In the genomic region with DNA sequence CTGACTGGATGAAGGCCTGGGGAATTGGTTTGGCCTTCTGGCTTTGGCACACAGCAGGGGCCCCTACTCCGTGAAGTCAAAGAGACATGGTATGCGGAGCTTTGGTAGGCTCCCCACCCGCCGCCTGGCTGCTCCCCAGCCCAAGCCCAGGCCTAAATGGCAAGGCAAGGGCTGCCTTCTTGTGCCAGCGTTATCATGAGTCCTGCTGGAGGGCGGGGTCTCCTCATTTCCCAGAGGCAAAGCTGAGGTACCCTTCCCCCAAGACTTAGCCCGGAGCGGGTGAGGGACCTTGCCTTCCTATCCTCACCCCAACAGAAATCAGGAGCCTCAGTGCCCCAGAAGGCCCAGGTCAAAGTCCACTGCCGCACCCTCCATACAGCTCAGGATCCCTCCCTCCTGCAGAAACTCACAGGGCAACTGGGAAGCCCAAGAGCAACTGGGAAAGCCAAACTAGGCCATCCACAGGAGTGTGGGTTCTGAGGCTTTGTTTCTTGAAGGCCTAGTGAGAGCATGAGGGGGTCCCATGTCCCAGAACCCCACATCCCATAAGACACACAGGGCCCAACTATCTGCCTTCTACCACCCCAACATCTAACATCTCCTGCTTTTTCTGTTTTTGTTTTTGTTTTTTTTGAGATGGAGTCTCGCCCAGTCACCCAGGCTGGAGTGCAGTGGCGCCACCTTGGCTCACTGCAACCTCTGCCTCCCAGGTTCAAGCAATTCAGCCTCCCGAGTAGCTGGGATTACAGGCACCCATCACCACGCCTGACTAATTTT, we compare ENCODE assay signal across 12 cellular contexts. TPM values are rescaled to one million over a fixed set of nuclear protein-coding genes. Genes with fewer than 3 reads are reported as not detected.
A peak's percentile ranks its signal among the peaks of the same experiment; 100 is the strongest.
DNase-seq lines count a peak whose midpoint lies in the region; ATAC-seq and TF ChIP-seq lines count a peak whose summit lies in the region.
"Had no signal": no experiment of that assay in that cellular context is flagged by ENCODE, and none has a peak within 500 bp of the region (broad histone marks: within the 10 kb centered on the region; RNA-seq: fewer than 3 reads in every experiment).

No MANE protein-coding gene starts in this region.

- H3K9me3 Mint-ChIP-seq in T-cell: no peaks in the 10 kb centered on the region

- 0 out of 2 replicates have a peak overlapping the region, but pooled peaks have one; percentile 54 for H3K4me2 ChIP-seq in DOHH2 (ENCODE audit: low read length)

- H4K20me1 ChIP-seq in DOHH2 (ENCODE audit: control insufficient read depth, insufficient read depth, low read depth, low read length): no peaks in the 10 kb centered on the region

- TF ChIP-seq EP300 in esophagus muscularis mucosa (IDR thresholded peaks at IDR 0.05): no peak

- no peaks in the 10 kb centered on the region for H3K9me2 ChIP-seq in DOHH2 (replicated peaks; ENCODE audit: control insufficient read depth, low read length)

- no peaks in the 10 kb centered on the region for H3K79me2 ChIP-seq in DOHH2 (ENCODE audit: control insufficient read depth, low read length)

- WGBS in esophagus muscularis mucosa: 85% methylated on average over 11 of the region's 13 CpGs

- H3F3A ChIP-seq in DOHH2 (ENCODE audit: control insufficient read depth, insufficient read depth): peaks cover 2% of the 10 kb centered on the region; the same call in 1 of the 2 replicates

- POLR2A ChIA-PET in T-cell (lab: Charles Lee): interaction anchor here in 1 of 2 donors (0.5 kb wide), 1 partner anchor 891 kb away, joined by 3 read pairs; no protein-coding TSS in a partner anchor

- H3K9ac ChIP-seq in skeletal muscle tissue (ENCODE audit: low read depth in 1 of 3, low read length in 3 of 3): peak overlapping the region; percentile 63 to 69 (median 66)

- H3K4me3 ChIP-seq in DOHH2 (ENCODE audit: low read length): no peak overlapping the region
- H3K4me3 ChIP-seq in esophagus muscularis mucosa: no peak overlapping the region
- H3K4me3 ChIP-seq in skeletal muscle tissue (ENCODE audit: low read length in 3 of 3): peak overlapping the region in 2 of 3 donors; percentile 46 to 60

- peaks cover 76% of the 10 kb centered on the region for H3K4me1 ChIP-seq in DOHH2 (ENCODE audit: control insufficient read depth, low read length)
- peaks cover 32 to 50% (median 38%) of the 10 kb centered on the region in 4 donors for H3K4me1 ChIP-seq in esophagus muscularis mucosa
- H3K4me1 ChIP-seq in skeletal muscle tissue (ENCODE audit: control insufficient read depth in 3 of 3, insufficient read depth in 3 of 3, low read length in 3 of 3): peaks cover 57 to 71% (median 59%) of the 10 kb centered on the region in 3 donors

- no peak for TF ChIP-seq POLR2A in esophagus muscularis mucosa (IDR thresholded peaks at IDR 0.05; ENCODE audit: low read depth)

- peak overlapping the region; percentile 97 to 98 for H3K27ac Mint-ChIP-seq in T-cell

- CTCF ChIA-PET in T-cell (lab: Charles Lee): interaction anchor here in 1 of 2 donors (1.0 to 1.3 kb wide), 2 partner anchors 10 to 24 kb away, joined by 3 read pairs; partner anchors contain the start of gene PGAP3

- TF ChIP-seq CTCF in DOHH2 (IDR thresholded peaks at IDR 0.05; ENCODE audit: low read depth, low read length, poor library complexity, severe bottlenecking) (no peak), esophagus muscularis mucosa (IDR thresholded peaks at IDR 0.05) (no peak)

- no peaks in the 10 kb centered on the region for H3K27me3 Mint-ChIP-seq in T-cell

- DNase-seq in T-cell (no peak), esophagus muscularis mucosa (ENCODE audit: extremely low spot score) (no peak), ureter (ENCODE audit: low spot score) (no peak), NCI-H1694 (lab: John Stamatoyannopoulos, UW) (no peak)
- DNase-seq: cerebellar nuclear complex, NCI-H146 had no signal

- peaks cover 10% of the 10 kb centered on the region for H3K36me3 Mint-ChIP-seq in T-cell

- peak overlapping the region in 1 of 3 donors; percentile 60 for H3K4me3 Mint-ChIP-seq in T-cell

- H3K36me3 ChIP-seq in DOHH2 (ENCODE audit: control insufficient read depth, low read length) (no peaks in the 10 kb centered on the region), esophagus muscularis mucosa (peaks cover 0 to 46% (median 17%) of the 10 kb centered on the region in 4 donors), skeletal muscle tissue (ENCODE audit: control insufficient read depth in 3 of 3, insufficient read depth in 3 of 3, low read length in 3 of 3) (peaks cover 0 to 10% (median 6%) of the 10 kb centered on the region in 3 donors)

- H3K4me1 Mint-ChIP-seq in T-cell: peaks cover 53 to 66% (median 59%) of the 10 kb centered on the region in 3 donors

- H3K9me3 ChIP-seq in DOHH2 (ENCODE audit: control insufficient read depth, insufficient read depth, low read length) (no peaks in the 10 kb centered on the region), esophagus muscularis mucosa (no peaks in the 10 kb centered on the region), skeletal muscle tissue (ENCODE audit: control insufficient read depth in 3 of 3, low read length in 3 of 3) (no peaks in the 10 kb centered on the region)

- H3K27me3 ChIP-seq in DOHH2 (ENCODE audit: control insufficient read depth, low read length): no peaks in the 10 kb centered on the region
- no peaks in the 10 kb centered on the region for H3K27me3 ChIP-seq in esophagus muscularis mucosa
- no peaks in the 10 kb centered on the region for H3K27me3 ChIP-seq in skeletal muscle tissue (ENCODE audit: control insufficient read depth in 3 of 3, insufficient read depth in 3 of 3, low read length in 3 of 3)

- H3K27ac ChIP-seq in DOHH2 (ENCODE audit: low read depth, low read length): peak overlapping the region; percentile 38; the same call in 1 of the 2 replicates
- peak overlapping the region; percentile 33 to 67 (median 59) for H3K27ac ChIP-seq in esophagus muscularis mucosa (replicated peaks in 1 of 4)
- peak overlapping the region; percentile 99 for H3K27ac ChIP-seq in skeletal muscle tissue (ENCODE audit: low read depth, low read length)

- intact Hi-C loops in esophagus muscularis mucosa (cut with DNase I): no loop called here

- no peak for ATAC-seq in T-cell (replicated peaks in 1 of 4)
- no peak for ATAC-seq in GM18520 (IDR thresholded peaks at IDR 0.05; ENCODE audit: unreplicated experiment)

RNA-seq across cellular contexts. Expression of gene PGAP3, which starts 9.3 kb away (rescaled TPM):
- total RNA-seq in T-cell (10 to 100 TPM; 27.9 to 34.3 (median 31.7) TPM), esophagus muscularis mucosa (1 to 10 TPM; 6.2 to 9.4 (median 8.5) TPM), skeletal muscle tissue (7.3 TPM), ureter (56.9 TPM)

RNA-seq across cellular contexts. Expression of gene PNMT, which starts 10.3 kb away (rescaled TPM):
- under 1 TPM in 3 of 5 donors, not detected in 2; 0.35 to 0.56 (median 0.47) TPM for total RNA-seq in T-cell
- 10 to 100 TPM in 3 of 4 donors, 1 to 10 TPM in 1; 9.4 to 14.3 (median 10.6) TPM for total RNA-seq in esophagus muscularis mucosa
- total RNA-seq in skeletal muscle tissue: 0.52 TPM
- 7.1 TPM for total RNA-seq in ureter
- total RNA-seq: Daoy; pulmonary artery endothelial cell; T-helper 2 cell treated with Interferon-gamma antibody and Interleukin-4, amounts not matched to agents 100 ng/mL and 5 ng/mL, for 36 hours had no signal

RNA-seq across cellular contexts. Expression of gene TCAP, which starts 13.4 kb away (rescaled TPM):
- 1 to 10 TPM; 2.2 to 7.8 (median 6.6) TPM for total RNA-seq in T-cell
- total RNA-seq in esophagus muscularis mucosa: 1 to 10 TPM in 3 of 4 donors, under 1 TPM in 1; 0.99 to 2.1 (median 1.3) TPM
- total RNA-seq in skeletal muscle tissue: 78.8 TPM
- 0.81 TPM for total RNA-seq in ureter
- total RNA-seq: Daoy had no signal

RNA-seq across cellular contexts. Expression of gene ERBB2, which starts 21.3 kb away (rescaled TPM):
- 1 to 10 TPM; 4.1 to 8.8 (median 6.0) TPM for total RNA-seq in T-cell
- 10 to 100 TPM; 36.8 to 67.7 (median 57.7) TPM for total RNA-seq in esophagus muscularis mucosa
- total RNA-seq in skeletal muscle tissue: 69.9 TPM
- 278 TPM for total RNA-seq in ureter

RNA-seq across cellular contexts. Expression of gene STARD3, which starts 41.6 kb away (rescaled TPM):
- total RNA-seq in T-cell (100 to 1,000 TPM in 2 of 5 donors, 10 to 100 TPM in 3; 81.3 to 146 (median 99.7) TPM), esophagus muscularis mucosa (10 to 100 TPM; 27.5 to 47.3 (median 38.6) TPM), skeletal muscle tissue (11.5 TPM), ureter (64.4 TPM)

Comparison
In these comparisons a context has a peak if more than half of its experiments do, and no peak if none do; other contexts are left out.
1. H3K27ac ChIP-seq: peak in every context shown above with its lines; median percentile 99 in skeletal muscle tissue; 59 in esophagus muscularis mucosa; 38 in DOHH2.
2. H3K4me3 ChIP-seq: peak in skeletal muscle tissue (2 of 3); none in DOHH2 (single experiment) and esophagus muscularis mucosa (0 of 4).